Comparison of ENCODE assay signal across 17 cellular contexts in the genomic region with DNA sequence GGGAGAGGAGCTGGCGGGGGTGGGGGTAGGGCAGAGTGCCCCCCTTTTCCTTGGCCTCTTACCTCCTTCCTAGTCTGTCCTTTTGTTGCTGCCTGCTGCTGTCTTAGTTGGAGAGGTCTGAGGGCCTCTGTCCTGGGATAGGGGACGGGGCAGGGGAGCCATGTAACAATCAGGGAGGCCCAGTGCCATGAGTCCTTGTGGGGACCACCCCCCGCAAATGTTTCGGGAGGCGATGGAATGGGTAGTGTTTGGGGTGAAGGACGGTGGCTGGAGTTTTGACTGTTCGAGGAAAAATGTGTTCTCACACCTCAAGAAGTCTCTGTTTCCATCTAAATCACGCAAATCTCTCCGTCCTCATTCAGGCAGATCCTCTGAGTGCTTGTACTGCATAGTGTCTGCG.
"Had no signal": no experiment of that assay in that cellular context is flagged by ENCODE, and none has a peak within 500 bp of the region (broad histone marks: within the 10 kb centered on the region; RNA-seq: fewer than 3 reads in every experiment).

No MANE protein-coding gene starts in this region.

- H3K27ac ChIP-seq: coronary artery, tibial artery had no signal

- H3K4me1 Mint-ChIP-seq: T-helper 17 cell had no signal

- H3K27me3 Mint-ChIP-seq: activated CD8-positive, alpha-beta T cell treated with anti-CD3 and anti-CD28 coated beads for 36 hours; activated naive CD8-positive, alpha-beta T cell; T-helper 17 cell had no signal

- H3K27me3 ChIP-seq: esophagus squamous epithelium, pancreas, sigmoid colon, tibial artery had no signal

- ATAC-seq: activated CD8-positive, alpha-beta T cell treated with anti-CD3 and anti-CD28 coated beads for 36 hours; pancreas; T-helper 17 cell had no signal

- H3K4me3 Mint-ChIP-seq: activated CD8-positive, alpha-beta T cell treated with anti-CD3 and anti-CD28 coated beads for 36 hours; activated naive CD8-positive, alpha-beta T cell; brain; neural crest cell; T-helper 17 cell had no signal

- H3K27ac Mint-ChIP-seq: activated CD8-positive, alpha-beta T cell treated with anti-CD3 and anti-CD28 coated beads for 36 hours; activated naive CD8-positive, alpha-beta T cell; T-helper 17 cell had no signal

- H3K9me3 ChIP-seq: esophagus squamous epithelium, pancreas, sigmoid colon, tibial artery had no signal

- H3K9me3 Mint-ChIP-seq: activated CD8-positive, alpha-beta T cell treated with anti-CD3 and anti-CD28 coated beads for 36 hours; brain; neural crest cell had no signal

- DNase-seq: activated CD4-positive, alpha-beta T cell treated with anti-CD3 and anti-CD28 coated beads for 48 hours; activated CD8-positive, alpha-beta memory T cell treated with anti-CD3 and anti-CD28 coated beads, Interleukin-2, amount 50 U/mL, for 4 hours; activated CD8-positive, alpha-beta T cell treated with anti-CD3 and anti-CD28 coated beads for 36 hours; activated gamma-delta T cell treated with Interleukin-2 at 50 U/mL for 16 hours; amniotic stem cell; central memory CD4-positive, alpha-beta T cell; esophagus squamous epithelium; hypothalamus; sigmoid colon; stimulated activated CD4-positive, alpha-beta T cell treated with anti-CD3 and anti-CD28 coated beads, Interleukin-1b, Interleukin-23, amount 100 ng/mL, for 48 hours; T-helper 17 cell had no signal
